17 cellular contexts compared by ENCODE assay signal in genomic region chr3:65352951-65353350, GRCh38.
DNase-seq lines count a peak whose midpoint lies in the region; ATAC-seq, FAIRE-seq and TF ChIP-seq lines count a peak whose summit lies in the region.
"Had no signal": no experiment of that assay in that cellular context is flagged by ENCODE, and none has a peak within 500 bp of the region (broad histone marks: within the 10 kb centered on the region; RNA-seq: fewer than 3 reads in every experiment).

No MANE protein-coding gene starts in this region.

- CTCF ChIA-PET in PC-3 (lab: Charles Lee) = no interaction called here

- H4K5ac ChIP-seq in H9 (ENCODE audit: insufficient read length, low read depth, low read length) = no peak overlapping the region

- H3K9me3 ChIP-seq in H9 (ENCODE audit: control insufficient read depth, low read depth, low read length) (no peaks in the 10 kb centered on the region), trophoblast cell (ENCODE audit: insufficient read depth, low read depth, low read length) (peaks cover 5% of the 10 kb centered on the region), stomach (no peaks in the 10 kb centered on the region), PC-3 (ENCODE audit: low read length) (no peaks in the 10 kb centered on the region), pancreas (no peaks in the 10 kb centered on the region)
- H3K9me3 ChIP-seq: SK-N-SH had no signal

- peaks cover 24 to 37% of the 10 kb centered on the region in 2 experiments for H3K4me1 Mint-ChIP-seq in H9

- H2AK5ac ChIP-seq in H9 (ENCODE audit: insufficient read length, low read length) (no peak overlapping the region), trophoblast cell (ENCODE audit: low read length) (no peak overlapping the region)

- no peak overlapping the region for H3K9ac ChIP-seq in H9 (ENCODE audit: extremely low read depth, insufficient read length, low read length)
- no peak overlapping the region for H3K9ac ChIP-seq in trophoblast cell (ENCODE audit: low read length)
- H3K9ac ChIP-seq in PC-3 (ENCODE audit: low read length) = no peak overlapping the region
- H3K9ac ChIP-seq: SK-N-SH had no signal

- H2BK120ac ChIP-seq in H9 (ENCODE audit: low read depth, low read length, poor library complexity, severe bottlenecking) = no peak overlapping the region
- no peak overlapping the region for H2BK120ac ChIP-seq in trophoblast cell (ENCODE audit: insufficient read depth, low read length, poor library complexity)

- no CpG with 5 or more reads among the region's 2 CpGs for WGBS in H9 (ENCODE audit: extremely low coverage, insufficient read length, low lambda C conversion rate)
- WGBS in trophoblast cell (ENCODE audit: extremely low coverage, insufficient coverage, insufficient read length) = no CpG with 5 or more reads among the region's 2 CpGs
- 61 to 76% (median 70%) methylated on average over 2 of the region's 2 CpGs for WGBS in stomach, 5 donors
- 80 to 84% methylated on average over 2 of the region's 2 CpGs for WGBS in pancreas, 2 donors

- POLR2A ChIA-PET in PC-3 (lab: Charles Lee; ENCODE audit: unreplicated experiment) = no interaction called here

- TF ChIP-seq CTCF in H9 (conservative IDR thresholded peaks at IDR 0.05) = no peak
- no peak for TF ChIP-seq CTCF in choroid plexus epithelial cell (conservative IDR thresholded peaks at IDR 0.05; ENCODE audit: low read depth, low read length)
- no peak for TF ChIP-seq CTCF in stomach (IDR thresholded peaks at IDR 0.05)
- TF ChIP-seq CTCF in PC-3 (conservative IDR thresholded peaks at IDR 0.05; ENCODE audit: low read depth, low read length) = no peak
- no peak for TF ChIP-seq CTCF in pancreas (IDR thresholded peaks at IDR 0.05)

- no peaks in the 10 kb centered on the region; the same call in 1 of the 2 replicates for H3K27me3 Mint-ChIP-seq in H9 (ENCODE audit: low read depth)

- no peak overlapping the region for H3K23ac ChIP-seq in H9 (ENCODE audit: insufficient read length, low read depth, low read length)
- peak overlapping the region; percentile 93 for H3K23ac ChIP-seq in trophoblast cell (ENCODE audit: low read length)

- no peak overlapping the region for H2BK5ac ChIP-seq in H9 (ENCODE audit: insufficient read length, low read length)
- no peak overlapping the region for H2BK5ac ChIP-seq in trophoblast cell (ENCODE audit: low read depth, low read length, poor library complexity)

- H3K56ac ChIP-seq in H9 (ENCODE audit: insufficient read length, low read depth, low read length) = no peak overlapping the region

- H3K4me3 ChIP-seq in choroid plexus epithelial cell (ENCODE audit: low read depth, low read length) (no peak overlapping the region), trophoblast cell (ENCODE audit: low read depth, low read length) (no peak overlapping the region), stomach (no peak overlapping the region), PC-3 (ENCODE audit: low read length) (no peak overlapping the region), pancreas (no peak overlapping the region)
- H3K4me3 ChIP-seq: K562 had no signal

- H4K8ac ChIP-seq in H9 (replicated peaks; ENCODE audit: insufficient read length, low read depth, low read length) = no peak overlapping the region
- H4K8ac ChIP-seq in trophoblast cell (ENCODE audit: low read depth, low read length) = no peak overlapping the region

- H3K27ac Mint-ChIP-seq in H9 = peak overlapping the region in 2 of 3 experiments; percentile 15 to 32; a peak in 1 of 7 replicates

- H3K18ac ChIP-seq in H9 (ENCODE audit: insufficient read length, low read depth, low read length) (no peak overlapping the region), trophoblast cell (ENCODE audit: low read length) (no peak overlapping the region)

- H3K14ac ChIP-seq in H9 (ENCODE audit: insufficient read depth, low read length) = no peak overlapping the region
- H3K14ac ChIP-seq in trophoblast cell (ENCODE audit: low read length) = no peak overlapping the region

- H4K20me1 ChIP-seq in H9 (ENCODE audit: control insufficient read depth, insufficient read depth, insufficient read length) = no peaks in the 10 kb centered on the region
- H4K20me1 ChIP-seq in PC-3 (ENCODE audit: low read length) = no peaks in the 10 kb centered on the region

- no peak overlapping the region for H2BK15ac ChIP-seq in H9 (ENCODE audit: low read depth, low read length)

- no peak overlapping the region for H3K4me2 ChIP-seq in H9 (ENCODE audit: insufficient read depth, insufficient read length, low read length)
- no peak overlapping the region for H3K4me2 ChIP-seq in trophoblast cell (ENCODE audit: low read length)
- no peak overlapping the region for H3K4me2 ChIP-seq in PC-3 (ENCODE audit: low read length)
- H3K4me2 ChIP-seq: SK-N-SH had no signal

- peaks cover 4 to 17% (median 8%) of the 10 kb centered on the region in 3 experiments; a peak in 5 of 7 replicates for H3K36me3 Mint-ChIP-seq in H9 (ENCODE audit: insufficient read depth in 1 of 3, low read depth in 3 of 3)

- ATAC-seq in PC-3 = no peak
- ATAC-seq in pancreas = no peak
- ATAC-seq: K562 had no signal

- no peak overlapping the region for H4K91ac ChIP-seq in H9 (ENCODE audit: insufficient read length, low read depth, low read length)
- no peak overlapping the region for H4K91ac ChIP-seq in trophoblast cell (ENCODE audit: low read depth, low read length)

- H3K9me2 ChIP-seq in PC-3 (replicated peaks; ENCODE audit: low read length) = no peaks in the 10 kb centered on the region
- H3K9me2 ChIP-seq: SK-N-SH had no signal

- H3K27ac ChIP-seq in H9 (ENCODE audit: insufficient read length, low read depth, low read length) (no peak overlapping the region), trophoblast cell (ENCODE audit: low read depth, low read length) (no peak overlapping the region), stomach (no peak overlapping the region), PC-3 (ENCODE audit: low read length) (no peak overlapping the region), pancreas (no peak overlapping the region)

- H3K36me3 ChIP-seq in trophoblast cell (ENCODE audit: control insufficient read depth in 1 of 2, insufficient read depth in 2 of 2, low read length in 2 of 2) (peaks cover 4 to 8% of the 10 kb centered on the region in 2 experiments), stomach (peaks cover 0 to 24% (median 12%) of the 10 kb centered on the region in 4 donors), PC-3 (ENCODE audit: low read depth, low read length) (no peaks in the 10 kb centered on the region), pancreas (no peaks in the 10 kb centered on the region)

- TF ChIP-seq POLR2A in stomach (IDR thresholded peaks at IDR 0.05) = no peak

- BruUV-seq in PC-3 (replicated peaks; lab: Mats Ljungman, UMichigan) = no TSS peak

- DNase-seq in AG08395 (ENCODE audit: low spot score) (peak; percentile 13), H9 (no peak), choroid plexus epithelial cell (ENCODE audit: low read depth) (peak; percentile 51), trophoblast cell (no peak), stomach (no peak), PC-3 (no peak), pancreas (no peak)
- DNase-seq: C1 segment of cervical spinal cord, NCI-H1105 treated with DMSO at 0.1 percent for 48 hours, NCI-H1694 treated with DMSO at 0.1 percent for 48 hours, NCI-H748 treated with DMSO at 0.1 percent for 48 hours, RPMI8226, SHP77 treated with DMSO at 0.1 percent for 48 hours, SK-N-SH had no signal

- no peak for TF ChIP-seq EP300 in stomach (IDR thresholded peaks at IDR 0.05)

- H3K27me3 ChIP-seq in H9 (ENCODE audit: insufficient read depth, low read length) = no peaks in the 10 kb centered on the region; the same call in 1 of the 2 replicates
- no peaks in the 10 kb centered on the region for H3K27me3 ChIP-seq in trophoblast cell (ENCODE audit: insufficient read depth, low read length)
- peaks cover 0 to 5% (median 0%) of the 10 kb centered on the region in 3 donors for H3K27me3 ChIP-seq in stomach
- H3K27me3 ChIP-seq in PC-3 (ENCODE audit: low read length) = no peaks in the 10 kb centered on the region
- H3K27me3 ChIP-seq in pancreas = no peaks in the 10 kb centered on the region

- H3K23me2 ChIP-seq in H9 (ENCODE audit: insufficient read length, low read depth, low read length, poor library complexity, severe bottlenecking) = no peaks in the 10 kb centered on the region

- no peaks in the 10 kb centered on the region for H3K9me3 Mint-ChIP-seq in H9

- intact Hi-C loops in stomach (cut with DNase I; ENCODE audit: low total_unique reads) (no loop called here), PC-3 (cut with micrococcal nuclease) (no loop called here), pancreas (cut with DNase I) (no loop called here)

- H2AFZ ChIP-seq in H9 (ENCODE audit: low read length) (no peak overlapping the region), trophoblast cell (ENCODE audit: insufficient read depth, low read length, poor library complexity) (no peak overlapping the region), PC-3 (ENCODE audit: low read length) (no peak overlapping the region)

- no peak overlapping the region for H2BK20ac ChIP-seq in H9 (ENCODE audit: low read depth, low read length, poor library complexity, severe bottlenecking)

- H4K12ac ChIP-seq in trophoblast cell (ENCODE audit: low read depth, low read length) = no peak overlapping the region

- FAIRE-seq in pancreas (lab: Jason Lieb, UNC) = no peak
- FAIRE-seq: A204.1, D721Med, K562 had no signal

- no peaks in the 10 kb centered on the region for H3F3A ChIP-seq in PC-3 (ENCODE audit: low read length, unreplicated experiment)

- H3K79me2 ChIP-seq in H9 (ENCODE audit: insufficient read depth, low read length) (no peaks in the 10 kb centered on the region), trophoblast cell (ENCODE audit: control insufficient read depth, insufficient read depth, low read length, poor library complexity) (peaks cover 3% of the 10 kb centered on the region), PC-3 (ENCODE audit: low read length) (no peaks in the 10 kb centered on the region)

- no peak overlapping the region for H3T11ph ChIP-seq in H9 (ENCODE audit: low read length)

- H3K79me1 ChIP-seq in H9 (ENCODE audit: insufficient read depth, low read depth, low read length, poor library complexity, severe bottlenecking) (no peaks in the 10 kb centered on the region), trophoblast cell (ENCODE audit: low read length) (peaks cover 14% of the 10 kb centered on the region)

- no peak overlapping the region for H2BK12ac ChIP-seq in H9 (ENCODE audit: insufficient read length, low read depth, low read length)
- H2BK12ac ChIP-seq in trophoblast cell (ENCODE audit: low read length) = no peak overlapping the region

- 0 out of 2 replicates have a peak, but pooled peaks cover 1% of the 10 kb centered on the region for H3K4me1 ChIP-seq in H9 (ENCODE audit: insufficient read depth, low read length)
- H3K4me1 ChIP-seq in trophoblast cell (ENCODE audit: control insufficient read depth in 1 of 2, insufficient read depth in 2 of 2, low read length in 2 of 2) = peaks cover 9 to 10% of the 10 kb centered on the region in 2 experiments
- H3K4me1 ChIP-seq in stomach = peaks cover 0 to 8% (median 0%) of the 10 kb centered on the region in 4 donors
- H3K4me1 ChIP-seq in PC-3 (ENCODE audit: insufficient read depth, low read length) = peaks cover 6% of the 10 kb centered on the region
- H3K4me1 ChIP-seq in pancreas = no peaks in the 10 kb centered on the region

- no peak overlapping the region for H3K4me3 Mint-ChIP-seq in H9

- H3K4ac ChIP-seq in H9 (ENCODE audit: low read depth, low read length) (no peak overlapping the region), trophoblast cell (ENCODE audit: low read depth, low read length) (no peak overlapping the region)

Comparison
In these comparisons a context has a peak if more than half of its experiments do, and no peak if none do; other contexts are left out.
1. DNase-seq: peak in AG08395 (single experiment) and choroid plexus epithelial cell (single experiment); none in H9 (single experiment), trophoblast cell (0 of 2), stomach (single experiment), PC-3 (single experiment) and pancreas (0 of 6).